9 cellular contexts compared by ENCODE assay signal in genomic region chr5:103849934-103850333, GRCh38.
A peak's percentile ranks its signal among the peaks of the same experiment; 100 is the strongest.
DNase-seq lines count a peak whose midpoint lies in the region; ATAC-seq and TF ChIP-seq lines count a peak whose summit lies in the region.
"Had no signal": no experiment of that assay in that cellular context is flagged by ENCODE, and none has a peak within 500 bp of the region (broad histone marks: within the 10 kb centered on the region; RNA-seq: fewer than 3 reads in every experiment).

No MANE protein-coding gene starts in this region.

- ATAC-seq in HG03342 (IDR thresholded peaks at IDR 0.05; ENCODE audit: unreplicated experiment) (peak; percentile 60), left lung (peak; percentile 49), heart left ventricle (no peak)

- in situ Hi-C loops in HAP-1 (cut with MboI; ENCODE audit: low sequenced_read_pairs): no loop called here

- TF ChIP-seq POLR2A in heart left ventricle (IDR thresholded peaks at IDR 0.05): no peak

- H3K9me3 ChIP-seq in left lung (no peaks in the 10 kb centered on the region), heart left ventricle (no peaks in the 10 kb centered on the region), HAP-1 (no peaks in the 10 kb centered on the region)

- no peaks in the 10 kb centered on the region for H3K36me3 ChIP-seq in left lung
- no peaks in the 10 kb centered on the region for H3K36me3 ChIP-seq in heart left ventricle
- no peaks in the 10 kb centered on the region for H3K36me3 ChIP-seq in HAP-1 (replicated peaks)

- H3K4me3 ChIP-seq in left lung (no peak overlapping the region), heart left ventricle (no peak overlapping the region), HAP-1 (no peak overlapping the region)

- TF ChIP-seq CTCF in left lung (IDR thresholded peaks at IDR 0.05) (no peak), heart left ventricle (IDR thresholded peaks at IDR 0.05) (no peak)

- 74 to 84% (median 80%) methylated on average over 3 of the region's 3 CpGs for WGBS in heart left ventricle, 4 donors

- DNase-seq in Daoy (ENCODE audit: low read depth): peak; percentile 65
- peak; percentile 88 for DNase-seq in amniotic epithelial cell (ENCODE audit: low read depth)
- no peak for DNase-seq in left lung
- no peak for DNase-seq in heart left ventricle
- no peak for DNase-seq in activated CD4-positive, CD25-positive, alpha-beta regulatory T cell treated with anti-CD3 and anti-CD28 coated beads, Interleukin-2, amount 50 U/mL, for 72 hours
- DNase-seq in HAP-1 (ENCODE audit: low spot score in 2 of 2): no peak
- no peak for DNase-seq in pons (ENCODE audit: low spot score)
- DNase-seq: activated B cell treated with CpG ODN at 0.5 μM for 24 hours had no signal

- intact Hi-C loops in left lung (cut with DNase I) (no loop called here), heart left ventricle (cut with DNase I) (no loop called here)

- H3K4me1 ChIP-seq in left lung (no peaks in the 10 kb centered on the region), heart left ventricle (no peaks in the 10 kb centered on the region), HAP-1 (peaks cover 4% of the 10 kb centered on the region)

- no peak overlapping the region for H3K27ac ChIP-seq in left lung
- H3K27ac ChIP-seq in heart left ventricle: no peak overlapping the region

- H3K27me3 ChIP-seq in left lung: no peaks in the 10 kb centered on the region
- H3K27me3 ChIP-seq in heart left ventricle: no peaks in the 10 kb centered on the region
- H3K27me3 ChIP-seq in HAP-1 (ENCODE audit: low read depth): no peaks in the 10 kb centered on the region

Comparison
In these comparisons a context has a peak if more than half of its experiments do, and no peak if none do; other contexts are left out.
1. DNase-seq: peak in Daoy (single experiment) and amniotic epithelial cell (single experiment); none in left lung (0 of 2), heart left ventricle (0 of 5), activated CD4-positive, CD25-positive, alpha-beta regulatory T cell treated with anti-CD3 and anti-CD28 coated beads, Interleukin-2, amount 50 U/mL, for 72 hours (single experiment), HAP-1 (0 of 2) and pons (single experiment).
2. ATAC-seq: peak in HG03342 (single experiment) and left lung (single experiment); none in heart left ventricle (0 of 4).